ENCODE assay signal across 8 cellular contexts in the genomic region with DNA sequence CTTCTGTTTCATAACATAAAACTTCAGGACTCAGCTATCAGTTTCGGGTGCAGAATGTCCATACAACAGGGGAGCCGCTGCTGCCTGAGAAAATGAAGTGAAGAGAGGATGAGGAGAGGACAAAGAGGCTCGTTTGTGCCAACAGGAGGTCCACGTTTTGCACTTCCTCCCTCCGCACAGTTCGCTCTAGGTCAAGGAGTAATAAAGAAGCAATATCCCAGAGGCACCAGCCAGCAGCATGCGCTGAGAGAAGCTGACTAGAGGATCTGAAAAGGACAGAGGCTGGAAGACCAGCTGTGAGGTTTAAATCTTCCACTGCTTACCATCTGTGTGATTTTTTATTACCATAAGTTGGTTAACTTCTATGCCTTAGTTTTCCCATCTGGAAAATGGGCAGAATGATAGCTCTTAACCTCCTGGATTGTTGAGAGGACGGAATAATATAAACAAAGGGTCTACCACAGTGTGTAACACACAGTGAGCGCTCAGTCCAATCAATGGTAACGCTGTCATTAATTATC. TPM values are rescaled to one million over a fixed set of nuclear protein-coding genes. Genes with fewer than 3 reads are reported as not detected.
A peak's percentile ranks its signal among the peaks of the same experiment; 100 is the strongest.
DNase-seq lines count a peak whose midpoint lies in the region; ATAC-seq, FAIRE-seq and TF ChIP-seq lines count a peak whose summit lies in the region.

No MANE protein-coding gene starts in this region.

- FAIRE-seq in endothelial cell of umbilical vein (lab: Jason Lieb, UNC), result no peak

- H3K9me3 ChIP-seq in ES-I3 (ENCODE audit: control insufficient read depth, insufficient read depth, low read length), result no peaks in the 10 kb centered on the region
- no peaks in the 10 kb centered on the region for H3K9me3 ChIP-seq in endothelial cell of umbilical vein (replicated peaks; ENCODE audit: control insufficient read depth, insufficient read depth, low read length)
- no peaks in the 10 kb centered on the region for H3K9me3 ChIP-seq in parathyroid adenoma (ENCODE audit: control insufficient read depth, low read length)

- intact Hi-C loops in endothelial cell of umbilical vein (cut with micrococcal nuclease), result loop anchor here (1.0 to 2.0 kb wide), 2 partner anchors 131 to 252 kb away; no protein-coding TSS in a partner anchor

- H3K9ac ChIP-seq in ES-I3 (ENCODE audit: low read depth, low read length) (peak overlapping the region; percentile 58), endothelial cell of umbilical vein (replicated peaks; ENCODE audit: extremely low read depth, insufficient read depth, low read length) (peak overlapping the region; percentile 84), parathyroid adenoma (no peak overlapping the region)

- POLR2A ChIA-PET in endothelial cell of umbilical vein (lab: Charles Lee), result no interaction called here

- H3K27ac ChIP-seq in endothelial cell of umbilical vein (ENCODE audit: insufficient read depth, low read depth, low read length), result no peak overlapping the region
- no peak overlapping the region for H3K27ac ChIP-seq in parathyroid adenoma

- CTCF ChIA-PET in endothelial cell of umbilical vein (lab: Charles Lee), result interaction anchor here (1.0 to 4.7 kb wide), 7 partner anchors 7 to 289 kb away, joined by 3 to 58 read pairs (median 4); no protein-coding TSS in a partner anchor

- dilution Hi-C loops in endothelial cell of umbilical vein (cut with MboI; ENCODE audit: extremely low pct_ligation_motif_present, low sequenced_read_pairs), result no loop called here

- H3K9me1 ChIP-seq in endothelial cell of umbilical vein (replicated peaks; ENCODE audit: control insufficient read depth, extremely low read depth, insufficient read depth, low read length), result no peaks in the 10 kb centered on the region

- H3K27me3 ChIP-seq in endothelial cell of umbilical vein (ENCODE audit: control insufficient read depth in 2 of 2, insufficient read depth in 2 of 2, low read length in 2 of 2) (no peaks in the 10 kb centered on the region), parathyroid adenoma (ENCODE audit: control insufficient read depth, insufficient read depth, low read length) (no peaks in the 10 kb centered on the region)

- ATAC-seq in GM21723 (IDR thresholded peaks at IDR 0.05; ENCODE audit: unreplicated experiment), result no peak
- no peak for ATAC-seq in HG03571 (IDR thresholded peaks at IDR 0.05; ENCODE audit: unreplicated experiment)

- H3K4me3 ChIP-seq in endothelial cell of umbilical vein (replicated peaks in 1 of 3; ENCODE audit: insufficient read depth in 1 of 3, low read depth in 1 of 3, low read length in 3 of 3) (peak overlapping the region; percentile 80 to 92 (median 83)), parathyroid adenoma (ENCODE audit: low read depth, low read length) (peak overlapping the region; percentile 96)

- H3K36me3 ChIP-seq in ES-I3 (ENCODE audit: insufficient read depth, low read length) (peaks cover 3% of the 10 kb centered on the region; the same call in 1 of the 2 replicates), endothelial cell of umbilical vein (ENCODE audit: control insufficient read depth in 2 of 2, extremely low read depth in 1 of 2, insufficient read depth in 2 of 2, low read length in 2 of 2) (peaks cover 0 to 2% of the 10 kb centered on the region in 2 experiments), parathyroid adenoma (ENCODE audit: control insufficient read depth, insufficient read depth, low read length) (no peaks in the 10 kb centered on the region)

- H3K79me2 ChIP-seq in endothelial cell of umbilical vein (ENCODE audit: control insufficient read depth, insufficient read depth, low read length) (peaks cover 2% of the 10 kb centered on the region), parathyroid adenoma (no peaks in the 10 kb centered on the region)

- no peak for TF ChIP-seq POLR2A in endothelial cell of umbilical vein (IDR thresholded peaks at IDR 0.05; ENCODE audit: low read depth, low read length)

- no peaks in the 10 kb centered on the region for H3K4me1 ChIP-seq in ES-I3 (ENCODE audit: insufficient read depth, low read length)
- H3K4me1 ChIP-seq in endothelial cell of umbilical vein (ENCODE audit: control insufficient read depth, extremely low read depth, insufficient read depth, low read length), result peaks cover 14% of the 10 kb centered on the region
- H3K4me1 ChIP-seq in parathyroid adenoma, result peaks cover 4% of the 10 kb centered on the region

- DNase-seq in NCI-H748 treated with DMSO at 0.1 percent for 48 hours (lab: John Stamatoyannopoulos, UW) (peak; percentile 0), endothelial cell of umbilical vein (ENCODE audit: low read depth, low spot score) (no peak), NCI-H524 (lab: John Stamatoyannopoulos, UW) (no peak), AG20443 (ENCODE audit: low spot score) (no peak)

- no TSS peak for BruUV-seq in endothelial cell of umbilical vein (replicated peaks; lab: Mats Ljungman, UMichigan)

- no peaks in the 10 kb centered on the region for H4K20me1 ChIP-seq in endothelial cell of umbilical vein (replicated peaks; ENCODE audit: control insufficient read depth, extremely low read depth, insufficient read depth, low read length)

- H2AFZ ChIP-seq in endothelial cell of umbilical vein (ENCODE audit: low read depth, low read length), result peak overlapping the region; percentile 95
- H2AFZ ChIP-seq in parathyroid adenoma, result peak overlapping the region; percentile 97

- TF ChIP-seq CTCF in endothelial cell of umbilical vein (IDR thresholded peaks at IDR 0.05; ENCODE audit: extremely low read depth in 1 of 2, insufficient read depth in 1 of 2, low read depth in 1 of 2, low read length in 2 of 2), result no peak
- TF ChIP-seq CTCF in parathyroid adenoma (IDR thresholded peaks at IDR 0.05), result no peak

- H3K4me2 ChIP-seq in endothelial cell of umbilical vein (ENCODE audit: insufficient read depth, low read length) (peak overlapping the region; percentile 87), parathyroid adenoma (ENCODE audit: low read length) (peak overlapping the region; percentile 99)

TF ChIP-seq in endothelial cell of umbilical vein, 7 proteins besides CTCF, POLR2A, EP300 and RAD21:
- TF ChIP-seq POLR2AphosphoS5 (IDR thresholded peaks at IDR 0.05; ENCODE audit: insufficient read depth, low read depth, low read length) (no peak), JUN (IDR thresholded peaks at IDR 0.05; ENCODE audit: borderline replicate concordance, insufficient read depth, insufficient read length, low read depth) (no peak), EZH2 (IDR thresholded peaks at IDR 0.05; ENCODE audit: borderline replicate concordance, low read depth, low read length, severe bottlenecking) (no peak), FOS (IDR thresholded peaks at IDR 0.05; ENCODE audit: borderline replicate concordance, insufficient read depth, low read length) (no peak), MYC (IDR thresholded peaks at IDR 0.05; ENCODE audit: low read depth, low read length) (no peak), GATA2 (IDR thresholded peaks at IDR 0.05; ENCODE audit: insufficient read depth, insufficient read length, low read depth, low read length) (no peak)
- TF ChIP-seq, protein P1, sequence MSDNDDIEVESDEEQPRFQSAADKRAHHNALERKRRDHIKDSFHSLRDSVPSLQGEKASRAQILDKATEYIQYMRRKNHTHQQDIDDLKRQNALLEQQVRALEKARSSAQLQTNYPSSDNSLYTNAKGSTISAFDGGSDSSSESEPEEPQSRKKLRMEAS (IDR thresholded peaks at IDR 0.05; ENCODE audit: insufficient read depth, insufficient read length), result no peak
TF ChIP-seq in endothelial cell of umbilical vein: peak in this region for 0.

RNA-seq across cellular contexts. Expression of a gene that starts 0.7 kb away (rescaled TPM):
- 8.2 and 9.7 TPM in 2 replicates for total RNA-seq in endothelial cell of umbilical vein
- 2.5 and 3.4 TPM in 2 replicates for polyA plus RNA-seq in endothelial cell of umbilical vein
- polyA plus RNA-seq in endothelial cell of umbilical vein (2011; cell fraction: cytosol; rRNA removed), result 2.6 and 2.8 TPM in 2 replicates
- polyA plus RNA-seq in endothelial cell of umbilical vein (2011; cell fraction: nucleus; rRNA removed), result 6.1 and 6.9 TPM in 2 replicates
- 4.5 and 5.4 TPM in 2 replicates for polyA plus RNA-seq in endothelial cell of umbilical vein (2012)
- polyA minus RNA-seq in endothelial cell of umbilical vein, result 9.1 and 9.6 TPM in 2 replicates
- 9.2 TPM for polyA minus RNA-seq in endothelial cell of umbilical vein (2011; cell fraction: cytosol; rRNA and poly(A)+ RNA removed)
- polyA minus RNA-seq in endothelial cell of umbilical vein (2011; cell fraction: nucleus; rRNA and poly(A)+ RNA removed), result 5.4 and 8.3 TPM in 2 replicates
